1 cellular context compared by ENCODE assay signal in genomic region chr2:26590439-26590838, GRCh38.
TF ChIP-seq lines count a peak whose summit lies in the region.

No MANE protein-coding gene starts in this region.

TF ChIP-seq in SK-N-SH treated with all-trans-retinoic acid at 6 μM for 48 hours, 23 proteins besides CTCF, POLR2A, EP300 and RAD21 (continued from another document):
- no peak for TF ChIP-seq CSRNP3 (CRISPR knock-in tag; IDR thresholded peaks at IDR 0.05)
- no peak for TF ChIP-seq ZNF565 (CRISPR knock-in tag; conservative IDR thresholded peaks at IDR 0.05; ENCODE audit: low read depth)
- TF ChIP-seq PATZ1 (CRISPR knock-in tag; IDR thresholded peaks at IDR 0.05; ENCODE audit: borderline replicate concordance): no peak
- TF ChIP-seq TCF4 (CRISPR knock-in tag; IDR thresholded peaks at IDR 0.05; ENCODE audit: borderline replicate concordance): no peak
- no peak for TF ChIP-seq TOX (CRISPR knock-in tag; IDR thresholded peaks at IDR 0.05; ENCODE audit: borderline replicate concordance)
- TF ChIP-seq RARB (CRISPR knock-in tag; IDR thresholded peaks at IDR 0.05): no peak
- no peak for TF ChIP-seq TSHZ2 (CRISPR knock-in tag; IDR thresholded peaks at IDR 0.05)
- no peak for TF ChIP-seq ZFP30 (CRISPR knock-in tag; IDR thresholded peaks at IDR 0.05)
- no peak for TF ChIP-seq ZNF70 (CRISPR knock-in tag; IDR thresholded peaks at IDR 0.05)
- TF ChIP-seq CSDC2 (CRISPR knock-in tag; IDR thresholded peaks at IDR 0.05): no peak
- no peak for TF ChIP-seq ZNF8 (CRISPR knock-in tag; IDR thresholded peaks at IDR 0.05)
